In genomic region chr7:101659706-101660105, GRCh38 we compare ENCODE assay signal across 2 cellular contexts.
TF ChIP-seq lines count a peak whose summit lies in the region.

No MANE protein-coding gene starts in this region.

TF ChIP-seq in IMR-90, 13 proteins besides CTCF, POLR2A, EP300 and RAD21:
- TF ChIP-seq RFX5 (IDR thresholded peaks at IDR 0.05; ENCODE audit: low read depth, low read length), result no peak
- TF ChIP-seq CEBPB (IDR thresholded peaks at IDR 0.05; ENCODE audit: low read depth, low read length), result no peak
- TF ChIP-seq, protein P1, sequence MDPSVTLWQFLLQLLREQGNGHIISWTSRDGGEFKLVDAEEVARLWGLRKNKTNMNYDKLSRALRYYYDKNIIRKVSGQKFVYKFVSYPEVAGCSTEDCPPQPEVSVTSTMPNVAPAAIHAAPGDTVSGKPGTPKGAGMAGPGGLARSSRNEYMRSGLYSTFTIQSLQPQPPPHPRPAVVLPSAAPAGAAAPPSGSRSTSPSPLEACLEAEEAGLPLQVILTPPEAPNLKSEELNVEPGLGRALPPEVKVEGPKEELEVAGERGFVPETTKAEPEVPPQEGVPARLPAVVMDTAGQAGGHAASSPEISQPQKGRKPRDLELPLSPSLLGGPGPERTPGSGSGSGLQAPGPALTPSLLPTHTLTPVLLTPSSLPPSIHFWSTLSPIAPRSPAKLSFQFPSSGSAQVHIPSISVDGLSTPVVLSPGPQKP (IDR thresholded peaks at IDR 0.05; ENCODE audit: borderline replicate concordance, low read depth, low read length), result no peak
- TF ChIP-seq RCOR1 (IDR thresholded peaks at IDR 0.05; ENCODE audit: insufficient replicate concordance, low read length), result no peak
- no peak for TF ChIP-seq MXI1 (IDR thresholded peaks at IDR 0.05; ENCODE audit: borderline replicate concordance, low read depth, low read length)
- TF ChIP-seq CHD1 (IDR thresholded peaks at IDR 0.05; ENCODE audit: low read depth, low read length), result no peak
- no peak for TF ChIP-seq BHLHE40 (IDR thresholded peaks at IDR 0.05; ENCODE audit: low read depth, low read length)
- TF ChIP-seq MAZ (IDR thresholded peaks at IDR 0.05; ENCODE audit: borderline replicate concordance, low read depth, low read length), result no peak
- no peak for TF ChIP-seq FOS (IDR thresholded peaks at IDR 0.05; ENCODE audit: low read depth, low read length)
- no peak for TF ChIP-seq SMC3 (IDR thresholded peaks at IDR 0.05; ENCODE audit: low read depth, low read length)
- TF ChIP-seq, protein P2, sequence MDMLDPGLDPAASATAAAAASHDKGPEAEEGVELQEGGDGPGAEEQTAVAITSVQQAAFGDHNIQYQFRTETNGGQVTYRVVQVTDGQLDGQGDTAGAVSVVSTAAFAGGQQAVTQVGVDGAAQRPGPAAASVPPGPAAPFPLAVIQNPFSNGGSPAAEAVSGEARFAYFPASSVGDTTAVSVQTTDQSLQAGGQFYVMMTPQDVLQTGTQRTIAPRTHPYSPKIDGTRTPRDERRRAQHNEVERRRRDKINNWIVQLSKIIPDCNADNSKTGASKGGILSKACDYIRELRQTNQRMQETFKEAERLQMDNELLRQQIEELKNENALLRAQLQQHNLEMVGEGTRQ (IDR thresholded peaks at IDR 0.05; ENCODE audit: low read depth, low read length), result no peak
- no peak for TF ChIP-seq MAFK (IDR thresholded peaks at IDR 0.05; ENCODE audit: low read depth, low read length)
- no peak for TF ChIP-seq NFE2L2 (IDR thresholded peaks at IDR 0.05; ENCODE audit: low read depth, low read length)

TF ChIP-seq in SK-N-SH, 30 proteins besides CTCF, POLR2A, EP300 and RAD21:
- TF ChIP-seq TEAD4 (IDR thresholded peaks at IDR 0.05; ENCODE audit: borderline replicate concordance, insufficient read depth) (no peak), IRF3 (IDR thresholded peaks at IDR 0.05; ENCODE audit: low read depth, low read length) (no peak), SIN3A (IDR thresholded peaks at IDR 0.05; ENCODE audit: borderline replicate concordance, low read depth, low read length) (no peak), NRF1 (IDR thresholded peaks at IDR 0.05; ENCODE audit: low read depth, low read length) (no peak), REST (IDR thresholded peaks at IDR 0.05; ENCODE audit: low read depth, low read length) (no peak)
